In the genomic region with DNA sequence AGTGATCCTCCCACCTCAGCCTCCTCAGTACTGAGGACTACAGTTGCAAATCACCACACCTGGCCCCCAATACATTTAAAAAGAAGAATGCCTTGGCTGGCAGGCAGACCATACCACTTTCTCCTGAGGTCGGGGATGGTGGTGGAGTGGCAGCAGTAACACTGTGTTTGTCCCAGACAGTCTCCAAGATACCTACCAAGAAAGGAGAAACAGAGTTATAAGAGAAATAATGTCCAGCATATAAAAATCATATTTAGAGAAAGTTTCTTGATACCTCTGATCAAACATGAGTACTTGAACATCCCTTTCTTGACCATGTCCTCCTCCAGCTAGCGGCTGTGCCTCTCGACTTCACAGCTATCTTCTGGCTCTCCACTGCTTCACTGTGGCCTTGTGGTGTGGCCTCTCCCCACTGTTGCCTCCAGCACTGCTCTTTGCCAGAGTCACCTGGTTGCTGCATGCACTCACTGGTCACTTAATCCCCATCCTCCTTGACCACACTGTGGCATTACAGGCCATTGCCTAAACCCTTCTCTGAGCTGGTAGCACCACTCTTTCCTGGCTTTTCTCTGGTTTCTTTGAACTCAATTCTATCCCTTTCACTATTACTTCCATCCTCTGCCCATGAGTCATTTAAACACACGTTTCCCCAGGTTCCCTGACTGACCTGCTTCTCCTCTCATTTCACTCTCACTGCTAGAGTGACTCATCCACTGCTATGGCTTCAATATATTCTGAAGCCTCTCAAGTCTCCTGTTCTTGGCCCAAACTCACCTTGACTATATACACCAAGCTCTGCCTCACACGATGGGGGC, we compare ENCODE assay signal across 1 cellular context.
TF ChIP-seq lines count a peak whose summit lies in the region.

No MANE protein-coding gene starts in this region.

TF ChIP-seq in SK-N-SH treated with all-trans-retinoic acid at 6 μM for 48 hours, 23 proteins besides CTCF, POLR2A, EP300 and RAD21:
- TF ChIP-seq, protein P1, sequence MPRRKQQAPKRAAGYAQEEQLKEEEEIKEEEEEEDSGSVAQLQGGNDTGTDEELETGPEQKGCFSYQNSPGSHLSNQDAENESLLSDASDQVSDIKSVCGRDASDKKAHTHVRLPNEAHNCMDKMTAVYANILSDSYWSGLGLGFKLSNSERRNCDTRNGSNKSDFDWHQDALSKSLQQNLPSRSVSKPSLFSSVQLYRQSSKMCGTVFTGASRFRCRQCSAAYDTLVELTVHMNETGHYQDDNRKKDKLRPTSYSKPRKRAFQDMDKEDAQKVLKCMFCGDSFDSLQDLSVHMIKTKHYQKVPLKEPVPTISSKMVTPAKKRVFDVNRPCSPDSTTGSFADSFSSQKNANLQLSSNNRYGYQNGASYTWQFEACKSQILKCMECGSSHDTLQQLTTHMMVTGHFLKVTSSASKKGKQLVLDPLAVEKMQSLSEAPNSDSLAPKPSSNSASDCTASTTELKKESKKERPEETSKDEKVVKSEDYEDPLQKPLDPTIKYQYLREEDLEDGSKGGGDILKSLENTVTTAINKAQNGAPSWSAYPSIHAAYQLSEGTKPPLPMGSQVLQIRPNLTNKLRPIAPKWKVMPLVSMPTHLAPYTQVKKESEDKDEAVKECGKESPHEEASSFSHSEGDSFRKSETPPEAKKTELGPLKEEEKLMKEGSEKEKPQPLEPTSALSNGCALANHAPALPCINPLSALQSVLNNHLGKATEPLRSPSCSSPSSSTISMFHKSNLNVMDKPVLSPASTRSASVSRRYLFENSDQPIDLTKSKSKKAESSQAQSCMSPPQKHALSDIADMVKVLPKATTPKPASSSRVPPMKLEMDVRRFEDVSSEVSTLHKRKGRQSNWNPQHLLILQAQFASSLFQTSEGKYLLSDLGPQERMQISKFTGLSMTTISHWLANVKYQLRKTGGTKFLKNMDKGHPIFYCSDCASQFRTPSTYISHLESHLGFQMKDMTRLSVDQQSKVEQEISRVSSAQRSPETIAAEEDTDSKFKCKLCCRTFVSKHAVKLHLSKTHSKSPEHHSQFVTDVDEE (CRISPR knock-in tag; IDR thresholded peaks at IDR 0.05) = no peak
- no peak for TF ChIP-seq CSDC2 (CRISPR knock-in tag; IDR thresholded peaks at IDR 0.05)
- TF ChIP-seq TOX (CRISPR knock-in tag; IDR thresholded peaks at IDR 0.05; ENCODE audit: borderline replicate concordance) = no peak
- TF ChIP-seq, protein P2, sequence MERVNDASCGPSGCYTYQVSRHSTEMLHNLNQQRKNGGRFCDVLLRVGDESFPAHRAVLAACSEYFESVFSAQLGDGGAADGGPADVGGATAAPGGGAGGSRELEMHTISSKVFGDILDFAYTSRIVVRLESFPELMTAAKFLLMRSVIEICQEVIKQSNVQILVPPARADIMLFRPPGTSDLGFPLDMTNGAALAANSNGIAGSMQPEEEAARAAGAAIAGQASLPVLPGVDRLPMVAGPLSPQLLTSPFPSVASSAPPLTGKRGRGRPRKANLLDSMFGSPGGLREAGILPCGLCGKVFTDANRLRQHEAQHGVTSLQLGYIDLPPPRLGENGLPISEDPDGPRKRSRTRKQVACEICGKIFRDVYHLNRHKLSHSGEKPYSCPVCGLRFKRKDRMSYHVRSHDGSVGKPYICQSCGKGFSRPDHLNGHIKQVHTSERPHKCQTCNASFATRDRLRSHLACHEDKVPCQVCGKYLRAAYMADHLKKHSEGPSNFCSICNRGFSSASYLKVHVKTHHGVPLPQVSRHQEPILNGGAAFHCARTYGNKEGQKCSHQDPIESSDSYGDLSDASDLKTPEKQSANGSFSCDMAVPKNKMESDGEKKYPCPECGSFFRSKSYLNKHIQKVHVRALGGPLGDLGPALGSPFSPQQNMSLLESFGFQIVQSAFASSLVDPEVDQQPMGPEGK (CRISPR knock-in tag; IDR thresholded peaks at IDR 0.05; ENCODE audit: borderline replicate concordance) = no peak
- no peak for TF ChIP-seq GLIS3 (CRISPR knock-in tag; IDR thresholded peaks at IDR 0.05)
- no peak for TF ChIP-seq ZC3H10 (CRISPR knock-in tag; IDR thresholded peaks at IDR 0.05)
- TF ChIP-seq ARNTL (CRISPR knock-in tag; IDR thresholded peaks at IDR 0.05; ENCODE audit: borderline replicate concordance, low read depth) = no peak
- no peak for TF ChIP-seq ZFP30 (CRISPR knock-in tag; IDR thresholded peaks at IDR 0.05)
- no peak for TF ChIP-seq RARB (CRISPR knock-in tag; IDR thresholded peaks at IDR 0.05)
- TF ChIP-seq ZNF70 (CRISPR knock-in tag; IDR thresholded peaks at IDR 0.05) = no peak
